ENCODE assay signal across 28 cellular contexts in the genomic region with DNA sequence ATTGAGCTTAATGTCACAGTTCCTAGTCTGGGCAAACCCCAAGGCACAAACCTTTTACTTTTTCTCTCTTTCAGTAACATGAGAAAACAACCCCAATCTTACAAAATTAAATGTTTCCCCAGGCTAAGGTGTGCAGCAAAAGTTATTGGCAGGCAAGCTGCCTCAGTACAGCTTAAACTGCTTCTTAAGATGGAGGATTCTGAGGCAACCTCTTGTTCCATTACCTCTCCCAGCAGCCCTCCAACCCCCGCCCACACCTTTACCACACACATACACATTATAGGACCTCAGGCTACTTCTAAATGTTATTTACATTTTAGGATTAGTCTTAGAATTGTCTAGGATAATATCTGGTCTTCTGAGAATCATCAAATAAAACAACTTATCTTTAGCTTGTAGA. TPM values are rescaled to one million over a fixed set of nuclear protein-coding genes. Genes with fewer than 3 reads are reported as not detected.
DNase-seq lines count a peak whose midpoint lies in the region; ATAC-seq, FAIRE-seq and TF ChIP-seq lines count a peak whose summit lies in the region.
"Had no signal": no experiment of that assay in that cellular context is flagged by ENCODE, and none has a peak within 500 bp of the region (broad histone marks: within the 10 kb centered on the region; RNA-seq: fewer than 3 reads in every experiment).

No MANE protein-coding gene starts in this region.

- H3K4me2 ChIP-seq in mammary epithelial cell (ENCODE audit: insufficient read depth, low read depth, low read length), result no peak overlapping the region
- H3K4me2 ChIP-seq in PC-9, result no peak overlapping the region
- no peak overlapping the region for H3K4me2 ChIP-seq in GM12878 (ENCODE audit: control insufficient read depth, insufficient read depth)
- H3K4me2 ChIP-seq: KMS-11 had no signal

- TF ChIP-seq RAD21 in GM12878 (IDR thresholded peaks at IDR 0.05; ENCODE audit: insufficient read depth, low read depth, low read length), result no peak

- no peak overlapping the region for H3K4me3 ChIP-seq in mammary epithelial cell (replicated peaks in 1 of 3; ENCODE audit: insufficient read depth in 1 of 3, low read depth in 2 of 3, low read length in 3 of 3)
- no peak overlapping the region for H3K4me3 ChIP-seq in PC-9
- no peak overlapping the region for H3K4me3 ChIP-seq in GM12878
- no peak overlapping the region for H3K4me3 ChIP-seq in left lung
- H3K4me3 ChIP-seq: heart left ventricle, prostate gland, sigmoid colon, SJSA1 had no signal

- intact Hi-C loops in mammary epithelial cell (cut with micrococcal nuclease), result no loop called here
- intact Hi-C loops in MCF 10A (cut with micrococcal nuclease), result no loop called here
- intact Hi-C loops in PC-9 (cut with micrococcal nuclease; ENCODE audit: unreplicated experiment), result no loop called here
- intact Hi-C loops in GM12878 (cut with micrococcal nuclease; ENCODE audit: unreplicated experiment), result no loop called here
- intact Hi-C loops in left lung (cut with DNase I), result no loop called here

- in situ Hi-C loops in mammary epithelial cell (cut with MboI; ENCODE audit: low sequenced_read_pairs in 2 of 2) (no loop called here), GM12878 (cut with MboI) (no loop called here), G401 (cut with HindIII; ENCODE audit: low sequenced_read_pairs) (no loop called here)

- H3F3A ChIP-seq in PC-9 (ENCODE audit: insufficient read depth, low read depth), result no peaks in the 10 kb centered on the region

- TF ChIP-seq CTCF in mammary epithelial cell (conservative IDR thresholded peaks at IDR 0.05 in 1 of 2, IDR thresholded peaks at IDR 0.05 in 1 of 2; ENCODE audit: extremely low read depth in 1 of 2, insufficient read depth in 1 of 2, low read depth in 1 of 2, low read length in 2 of 2) (no peak), MCF 10A (IDR thresholded peaks at IDR 0.05; ENCODE audit: unreplicated experiment) (no peak), PC-9 (conservative IDR thresholded peaks at IDR 0.05) (no peak), GM12878 (IDR thresholded peaks at IDR 0.05 in 2 of 3, conservative IDR thresholded peaks at IDR 0.05 in 1 of 3; ENCODE audit: control insufficient read depth in 2 of 3, extremely low read depth in 1 of 3, insufficient read depth in 1 of 3, low read depth in 3 of 3, low read length in 3 of 3) (no peak), left lung (IDR thresholded peaks at IDR 0.05) (no peak)

- H3K79me2 ChIP-seq in mammary epithelial cell (ENCODE audit: insufficient read depth, low read length), result no peaks in the 10 kb centered on the region
- H3K79me2 ChIP-seq in PC-9 (ENCODE audit: low read depth), result no peaks in the 10 kb centered on the region
- H3K79me2 ChIP-seq in GM12878 (ENCODE audit: control insufficient read depth, insufficient read depth, low read length), result no peaks in the 10 kb centered on the region

- H2AFZ ChIP-seq in mammary epithelial cell (ENCODE audit: low read depth, low read length), result peak overlapping the region; percentile 73
- H2AFZ ChIP-seq in PC-9, result peak overlapping the region; percentile 39; the same call in 1 of the 2 replicates
- peak overlapping the region; percentile 34 for H2AFZ ChIP-seq in GM12878 (ENCODE audit: control insufficient read depth, low read depth, low read length)

- WGBS in mammary epithelial cell (ENCODE audit: low coverage, missing lambda C conversion rate), result 17% methylated on average over 1 of the region's 1 CpG
- 89% methylated on average over 1 of the region's 1 CpG for WGBS in GM12878 (ENCODE audit: insufficient coverage, insufficient replicate concordance, low lambda C conversion rate, missing lambda C conversion rate)

- POLR2A ChIA-PET in MCF 10A (lab: Yijun Ruan, JAX), result interaction anchor here (0.6 to 1.1 kb wide), 2 partner anchors 9 to 22 kb away, joined by 3 read pairs; a partner anchor contains a TSS
- POLR2A ChIA-PET in PC-9 (lab: Charles Lee; ENCODE audit: unreplicated experiment), result interaction anchor here (0.5 kb wide), 1 partner anchor 22 kb away, joined by 5 read pairs; no protein-coding TSS in a partner anchor
- POLR2A ChIA-PET in GM12878 (lab: Charles Lee), result no interaction called here

- H3K36me3 Mint-ChIP-seq in MCF 10A (ENCODE audit: insufficient read depth, unreplicated experiment), result no peaks in the 10 kb centered on the region
- no peaks in the 10 kb centered on the region for H3K36me3 Mint-ChIP-seq in stimulated activated naive CD8-positive, alpha-beta T cell treated with anti-CD3 and anti-CD28 coated beads, Interleukin-15, Interleukin-2, amounts not matched to agents 100 ng/mL and 50 ng/mL, for 24 hours (ENCODE audit: low read depth)
- H3K36me3 Mint-ChIP-seq: type B pancreatic cell had no signal

- H3K4me3 Mint-ChIP-seq in MCF 10A (ENCODE audit: unreplicated experiment), result no peak overlapping the region
- no peak overlapping the region for H3K4me3 Mint-ChIP-seq in stimulated activated naive CD8-positive, alpha-beta T cell treated with anti-CD3 and anti-CD28 coated beads, Interleukin-15, Interleukin-2, amounts not matched to agents 100 ng/mL and 50 ng/mL, for 24 hours
- H3K4me3 Mint-ChIP-seq: type B pancreatic cell had no signal

- RAD21 ChIA-PET in GM12878 (lab: Charles Lee; ENCODE audit: unreplicated experiment), result interaction anchor here (1.0 to 1.3 kb wide), 2 partner anchors 9 to 718 kb away, joined by 3 to 5 read pairs; no protein-coding TSS in a partner anchor

- no peak overlapping the region for H3K27ac Mint-ChIP-seq in MCF 10A (ENCODE audit: low read depth, unreplicated experiment)
- H3K27ac Mint-ChIP-seq in stimulated activated naive CD8-positive, alpha-beta T cell treated with anti-CD3 and anti-CD28 coated beads, Interleukin-15, Interleukin-2, amounts not matched to agents 100 ng/mL and 50 ng/mL, for 24 hours, result peak overlapping the region; percentile 84
- H3K27ac Mint-ChIP-seq: type B pancreatic cell had no signal

- H3K27me3 ChIP-seq in mammary epithelial cell (ENCODE audit: insufficient read depth, low read length), result no peaks in the 10 kb centered on the region
- H3K27me3 ChIP-seq in PC-9 (ENCODE audit: insufficient read depth, low read depth), result no peaks in the 10 kb centered on the region
- no peaks in the 10 kb centered on the region for H3K27me3 ChIP-seq in GM12878 (replicated peaks in 1 of 2; ENCODE audit: control insufficient read depth in 2 of 2, insufficient read depth in 2 of 2, low read length in 1 of 2)
- H3K27me3 ChIP-seq in left lung, result no peaks in the 10 kb centered on the region
- H3K27me3 ChIP-seq: brain microvascular endothelial cell, heart left ventricle, neutrophil, sigmoid colon, SJSA1 had no signal

- BruUV-seq in mammary epithelial cell (replicated peaks; lab: Mats Ljungman, UMichigan) (no TSS peak), MCF 10A (replicated peaks; lab: Mats Ljungman, UMichigan) (no TSS peak), PC-9 (replicated peaks; lab: Mats Ljungman, UMichigan) (no TSS peak), GM12878 (replicated peaks; lab: Mats Ljungman, UMichigan) (no TSS peak)

- no peaks in the 10 kb centered on the region for H3K9me2 ChIP-seq in PC-9 (ENCODE audit: insufficient read depth)

- FAIRE-seq in GM12878 (lab: Jason Lieb, UNC), result no peak
- FAIRE-seq: HTR-8/SVneo, RCC 7860 had no signal

- H3K9ac ChIP-seq in mammary epithelial cell (ENCODE audit: insufficient read depth, low read length) (no peak overlapping the region), GM12878 (ENCODE audit: control insufficient read depth, insufficient read depth, low read length) (no peak overlapping the region)
- H3K9ac ChIP-seq: KMS-11 had no signal

- CTCF ChIA-PET in mammary epithelial cell (lab: Charles Lee; ENCODE audit: low non-redundant PET) (no interaction called here), MCF 10A (lab: Yijun Ruan, JAX) (interaction anchor here (0.6 to 1.2 kb wide), 2 partner anchors 73 to 157 kb away, joined by 3 read pairs; no protein-coding TSS in a partner anchor), PC-9 (lab: Charles Lee) (no interaction called here), GM12878 (lab: Yijun Ruan, JAX) (no interaction called here)

- no peaks in the 10 kb centered on the region for H4K20me1 ChIP-seq in mammary epithelial cell (ENCODE audit: insufficient read depth, low read length)
- H4K20me1 ChIP-seq in PC-9 (ENCODE audit: insufficient read depth), result no peaks in the 10 kb centered on the region
- no peaks in the 10 kb centered on the region for H4K20me1 ChIP-seq in GM12878 (ENCODE audit: control insufficient read depth, insufficient read depth)

- H3K4me1 ChIP-seq in mammary epithelial cell (ENCODE audit: insufficient read depth, low read length), result no peaks in the 10 kb centered on the region
- no peaks in the 10 kb centered on the region for H3K4me1 ChIP-seq in PC-9 (replicated peaks; ENCODE audit: insufficient read depth)
- no peaks in the 10 kb centered on the region for H3K4me1 ChIP-seq in GM12878 (ENCODE audit: control insufficient read depth, insufficient read depth, low read length)
- H3K4me1 ChIP-seq in left lung, result no peaks in the 10 kb centered on the region
- H3K4me1 ChIP-seq: heart left ventricle, prostate gland, sigmoid colon, SJSA1 had no signal

- DNase-seq in mammary epithelial cell, result no peak
- DNase-seq in MCF 10A (ENCODE audit: unreplicated experiment), result no peak
- DNase-seq in PC-9, result no peak
- DNase-seq in GM12878 (ENCODE audit: low read depth, low spot score), result no peak
- DNase-seq in left lung, result no peak
- no peak for DNase-seq in RPMI8226
- DNase-seq in G401 (ENCODE audit: low spot score), result no peak
- DNase-seq: activated T-cell treated with anti-CD3 and anti-CD28 coated beads, Interleukin-2, amount 50 U/mL, for 1 hour; brain microvascular endothelial cell; effector CD4-positive, alpha-beta T cell; EL; GOT3; heart left ventricle; left colon; mesenchymal stem cell; MV-4-11; NCI-H146; NCI-H446 treated with DMSO at 0.1 percent for 48 hours; sigmoid colon had no signal

- SMC1A ChIA-PET in GM12878 (lab: Charles Lee; ENCODE audit: uncharacterized antibody, unreplicated experiment), result interaction anchor here (0.6 to 1.4 kb wide), 6 partner anchors 12 to 294 kb away, joined by 3 to 6 read pairs (median 3); no protein-coding TSS in a partner anchor

- dilution Hi-C loops in mammary epithelial cell (cut with HindIII; ENCODE audit: low sequenced_read_pairs), result no loop called here

- no peak for TF ChIP-seq EP300 in GM12878 (IDR thresholded peaks at IDR 0.05; ENCODE audit: borderline replicate concordance in 1 of 2, control insufficient read depth in 1 of 2, low read depth in 2 of 2, low read length in 2 of 2)

- no peaks in the 10 kb centered on the region for H3K36me3 ChIP-seq in mammary epithelial cell (ENCODE audit: insufficient read depth, low read length)
- no peaks in the 10 kb centered on the region for H3K36me3 ChIP-seq in PC-9 (ENCODE audit: low read depth)
- H3K36me3 ChIP-seq in GM12878 (ENCODE audit: control insufficient read depth in 2 of 2, insufficient read depth in 2 of 2, low read length in 1 of 2), result no peaks in the 10 kb centered on the region
- H3K36me3 ChIP-seq in left lung, result no peaks in the 10 kb centered on the region
- H3K36me3 ChIP-seq: brain microvascular endothelial cell, heart left ventricle, neutrophil, prostate gland, sigmoid colon, SJSA1 had no signal

- H3K4me1 Mint-ChIP-seq in MCF 10A (ENCODE audit: insufficient read depth, unreplicated experiment), result no peaks in the 10 kb centered on the region
- H3K4me1 Mint-ChIP-seq in stimulated activated naive CD8-positive, alpha-beta T cell treated with anti-CD3 and anti-CD28 coated beads, Interleukin-15, Interleukin-2, amounts not matched to agents 100 ng/mL and 50 ng/mL, for 24 hours (ENCODE audit: low read depth), result peaks cover 12% of the 10 kb centered on the region

- H3K27me3 Mint-ChIP-seq in MCF 10A (ENCODE audit: insufficient read depth, unreplicated experiment), result no peaks in the 10 kb centered on the region
- H3K27me3 Mint-ChIP-seq in stimulated activated naive CD8-positive, alpha-beta T cell treated with anti-CD3 and anti-CD28 coated beads, Interleukin-15, Interleukin-2, amounts not matched to agents 100 ng/mL and 50 ng/mL, for 24 hours, result no peaks in the 10 kb centered on the region
- H3K27me3 Mint-ChIP-seq: type B pancreatic cell had no signal

- no peaks in the 10 kb centered on the region for H3K9me3 Mint-ChIP-seq in MCF 10A (ENCODE audit: unreplicated experiment)
- H3K9me3 Mint-ChIP-seq in stimulated activated naive CD8-positive, alpha-beta T cell treated with anti-CD3 and anti-CD28 coated beads, Interleukin-15, Interleukin-2, amounts not matched to agents 100 ng/mL and 50 ng/mL, for 24 hours, result no peaks in the 10 kb centered on the region
- H3K9me3 Mint-ChIP-seq: type B pancreatic cell had no signal

- no peak for TF ChIP-seq POLR2A in GM12878 (IDR thresholded peaks at IDR 0.05; ENCODE audit: low read depth, low read length)

- H3K27ac ChIP-seq in mammary epithelial cell (ENCODE audit: insufficient read depth, low read depth, low read length), result no peak overlapping the region
- no peak overlapping the region for H3K27ac ChIP-seq in PC-9
- H3K27ac ChIP-seq in GM12878 (ENCODE audit: control insufficient read depth, insufficient read depth), result no peak overlapping the region
- H3K27ac ChIP-seq in left lung, result no peak overlapping the region
- H3K27ac ChIP-seq: brain microvascular endothelial cell, epithelial cell of prostate, heart left ventricle, KMS-11, neutrophil, prostate gland, sigmoid colon, SJSA1 had no signal

- H3K9me3 ChIP-seq in mammary epithelial cell (replicated peaks; ENCODE audit: insufficient read depth, low read length), result no peaks in the 10 kb centered on the region
- H3K9me3 ChIP-seq in PC-9 (ENCODE audit: insufficient read depth, low read depth), result no peaks in the 10 kb centered on the region
- no peaks in the 10 kb centered on the region for H3K9me3 ChIP-seq in GM12878 (replicated peaks; ENCODE audit: control insufficient read depth, insufficient read depth, low read length)
- no peaks in the 10 kb centered on the region for H3K9me3 ChIP-seq in left lung
- H3K9me3 ChIP-seq: heart left ventricle, neutrophil, prostate gland, sigmoid colon, SJSA1 had no signal

- ATAC-seq in GM12878 (no peak; the same call in 2 of the 3 replicates), left lung (no peak)
- ATAC-seq: heart left ventricle, left colon had no signal

RNA-seq across cellular contexts. Expression of a gene that starts 22.3 kb away (rescaled TPM):
- total RNA-seq in mammary epithelial cell (10 to 100 TPM; 39.3 to 59.4 TPM), MCF 10A (2022) (19.7 and 43.4 TPM in 2 replicates), PC-9 (2021) (29.8 and 44.0 TPM in 2 replicates), GM12878 (2014; rRNA removed) (27.3 and 28.9 TPM in 2 replicates), GM12878 (2014; rRNA removed; fragmentation: Illumina TruSeq; extraction: Trizol) (40.5 and 45.0 TPM in 2 replicates), GM12878 (2021) (56.4 and 57.6 TPM in 2 replicates), left lung (10 to 100 TPM; 30.7 to 34.7 TPM)
- polyA plus RNA-seq in mammary epithelial cell (9.5 TPM), GM12878 (2011; rRNA removed) (107 and 119 TPM in 2 replicates), GM12878 (2014; fragmentation: Illumina TruSeq; extraction: Trizol) (46.3 and 51.7 TPM in 2 replicates), GM12878 (2014; fragmentation: Nextera tagmentation; extraction: Ambion mirVana) (10 to 100 TPM; 17.2 to 17.6 TPM), GM12878 (2014; rRNA removed) (30.4 and 30.8 TPM in 2 replicates), GM12878 (2016; fragmentation: Nextera tagmentation; extraction: Ambion mirVana) (10 to 100 TPM; 43.4 to 47.4 TPM)
- 46.8 TPM for polyA minus RNA-seq in mammary epithelial cell
- 1,014 and 1,112 TPM in 2 replicates for total RNA-seq in GM12878 (2013; cell fraction: nucleolus; rRNA removed)
- 23.4 TPM for polyA plus RNA-seq in GM12878 (2011; ENCODE audit: low read depth)
- 49.4 and 66.2 TPM in 2 replicates for polyA plus RNA-seq in GM12878 (2011; cell fraction: cytosol; rRNA removed)
- polyA plus RNA-seq in GM12878 (2011; cell fraction: nucleus; rRNA removed), result 101 and 108 TPM in 2 replicates
- 36.8 and 37.8 TPM in 2 replicates for polyA plus RNA-seq in GM12878 (2012)
- polyA minus RNA-seq in GM12878 (2011; rRNA and poly(A)+ RNA removed), result 146 and 149 TPM in 2 replicates
- 29.0 and 34.4 TPM in 2 replicates for polyA minus RNA-seq in GM12878 (2011; cell fraction: cytosol; rRNA and poly(A)+ RNA removed)
- 262 and 381 TPM in 2 replicates for polyA minus RNA-seq in GM12878 (2011; cell fraction: nucleus; rRNA and poly(A)+ RNA removed)
- total RNA-seq in G401 (2014; rRNA removed; shearing (Covaris generic)), result 0.68 and 8.5 TPM in 2 replicates
